ENCODE assay signal across 29 cellular contexts in the genomic region with DNA sequence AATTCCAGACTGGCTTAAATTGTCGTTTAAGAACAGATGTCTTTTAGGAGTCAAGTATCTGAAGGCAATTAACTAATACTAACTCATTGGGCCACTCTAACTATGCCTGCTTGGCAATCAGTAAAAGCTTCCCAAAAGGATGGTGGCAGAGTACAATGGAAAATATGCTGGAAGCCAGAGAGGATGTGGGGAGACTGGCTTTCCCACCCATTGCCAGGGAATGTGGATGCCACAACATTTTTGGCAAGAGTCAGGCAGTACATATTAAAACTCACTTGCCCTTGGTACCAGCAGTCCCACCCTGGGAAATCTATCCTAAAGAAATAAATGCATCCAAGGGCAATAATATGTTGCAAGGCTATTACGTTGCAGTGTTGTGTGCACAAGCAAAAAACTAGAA.
A peak's percentile ranks its signal among the peaks of the same experiment; 100 is the strongest.
DNase-seq lines count a peak whose midpoint lies in the region; ATAC-seq and TF ChIP-seq lines count a peak whose summit lies in the region.
"Had no signal": no experiment of that assay in that cellular context is flagged by ENCODE, and none has a peak within 500 bp of the region (broad histone marks: within the 10 kb centered on the region; RNA-seq: fewer than 3 reads in every experiment).

No MANE protein-coding gene starts in this region.

- H3K9me2 ChIP-seq in GM23248 (ENCODE audit: insufficient read depth): no peaks in the 10 kb centered on the region

- H3K4me1 Mint-ChIP-seq in stimulated activated effector memory CD8-positive, alpha-beta T cell treated with anti-CD3 and anti-CD28 coated beads, Interleukin-12 subunit alpha, Interleukin-12 subunit beta, amount 100 ng/mL, for 72 hours: peaks cover 7% of the 10 kb centered on the region
- H3K4me1 Mint-ChIP-seq in CD14-positive monocyte: peaks cover 2% of the 10 kb centered on the region
- H3K4me1 Mint-ChIP-seq: activated naive CD8-positive, alpha-beta T cell treated with anti-CD3 and anti-CD28 coated beads, Interleukin-2, amount 10 ng/mL, durations not matched to agents 7 days and 5 days had no signal

- H3K4me3 ChIP-seq in AG09309 (ENCODE audit: control insufficient read depth, low read depth, low read length): no peak overlapping the region
- H3K4me3 ChIP-seq in GM23248: no peak overlapping the region
- no peak overlapping the region for H3K4me3 ChIP-seq in aorta (ENCODE audit: low read length in 2 of 2)
- H3K4me3 ChIP-seq: body of pancreas, heart right ventricle, prostate gland had no signal

- WGBS in GM23248 (ENCODE audit: low coverage in 1 of 2, low lambda C conversion rate in 2 of 2, missing lambda C conversion rate in 2 of 2), 2 experiments: 44 to 46% methylated on average over 2 of the region's 2 CpGs
- 52% methylated on average over 2 of the region's 2 CpGs for WGBS in aorta, 2 donors

- no peaks in the 10 kb centered on the region for H3K79me2 ChIP-seq in GM23248 (ENCODE audit: insufficient read depth)

- H3K4me3 Mint-ChIP-seq in stimulated activated effector memory CD8-positive, alpha-beta T cell treated with anti-CD3 and anti-CD28 coated beads, Interleukin-12 subunit alpha, Interleukin-12 subunit beta, amount 100 ng/mL, for 72 hours: no peak overlapping the region
- H3K4me3 Mint-ChIP-seq in CD14-positive monocyte: no peak overlapping the region
- H3K4me3 Mint-ChIP-seq: activated naive CD8-positive, alpha-beta T cell treated with anti-CD3 and anti-CD28 coated beads, Interleukin-2, amount 10 ng/mL, durations not matched to agents 7 days and 5 days; activated T-cell treated with anti-CD3 and anti-CD28 coated beads, Interleukin-2, amount 50 U/mL, for 4 hours; dendritic cell treated with granulocyte-macrophage colony-stimulating factor and Interleukin-4, amounts not matched to agents 40 ng/mL and 50 ng/mL, for 4 days; HFFc6; naive thymus-derived CD8-positive, alpha-beta T cell; T-helper 17 cell had no signal

- intact Hi-C loops in CD14-positive monocyte (cut with micrococcal nuclease) (no loop called here), aorta (cut with DNase I) (no loop called here)

- H3K9me3 ChIP-seq in GM23248 (ENCODE audit: low read depth) (no peaks in the 10 kb centered on the region), aorta (ENCODE audit: control insufficient read depth, low read length) (no peaks in the 10 kb centered on the region)
- H3K9me3 ChIP-seq: body of pancreas, heart right ventricle, prostate gland had no signal

- H3K27me3 ChIP-seq in GM23248 (replicated peaks; ENCODE audit: insufficient read depth): peaks cover 19% of the 10 kb centered on the region
- H3K27me3 ChIP-seq in aorta (ENCODE audit: control insufficient read depth in 1 of 2, insufficient read depth in 2 of 2, low read length in 1 of 2): no peaks in the 10 kb centered on the region
- H3K27me3 ChIP-seq: body of pancreas, heart right ventricle had no signal

- TF ChIP-seq CTCF in AG09309 (IDR thresholded peaks at IDR 0.05; ENCODE audit: control insufficient read depth, insufficient read depth, low read depth, low read length, missing control alignments) (no peak), CD14-positive monocyte (IDR thresholded peaks at IDR 0.05) (no peak)

- H3K27ac ChIP-seq in GM23248 (no peak overlapping the region), aorta (ENCODE audit: low read depth in 1 of 2, low read length in 2 of 2) (no peak overlapping the region)
- H3K27ac ChIP-seq: body of pancreas, C4-2B, heart right ventricle, prostate gland had no signal

- in situ Hi-C loops in GM23248 (cut with MboI): no loop called here

- no peaks in the 10 kb centered on the region for H4K20me1 ChIP-seq in GM23248 (ENCODE audit: insufficient read depth)

- no peak overlapping the region for H3K4me2 ChIP-seq in GM23248 (ENCODE audit: unreplicated experiment)

- no peaks in the 10 kb centered on the region for H3K36me3 Mint-ChIP-seq in stimulated activated effector memory CD8-positive, alpha-beta T cell treated with anti-CD3 and anti-CD28 coated beads, Interleukin-12 subunit alpha, Interleukin-12 subunit beta, amount 100 ng/mL, for 72 hours
- no peaks in the 10 kb centered on the region for H3K36me3 Mint-ChIP-seq in CD14-positive monocyte
- H3K36me3 Mint-ChIP-seq: activated naive CD8-positive, alpha-beta T cell treated with anti-CD3 and anti-CD28 coated beads, Interleukin-2, amount 10 ng/mL, durations not matched to agents 7 days and 5 days; naive thymus-derived CD8-positive, alpha-beta T cell had no signal

- H3K9me3 Mint-ChIP-seq in stimulated activated effector memory CD8-positive, alpha-beta T cell treated with anti-CD3 and anti-CD28 coated beads, Interleukin-12 subunit alpha, Interleukin-12 subunit beta, amount 100 ng/mL, for 72 hours: no peaks in the 10 kb centered on the region
- H3K9me3 Mint-ChIP-seq in CD14-positive monocyte: peaks cover 0 to 2% (median 0%) of the 10 kb centered on the region in 7 donors
- H3K9me3 Mint-ChIP-seq: activated naive CD8-positive, alpha-beta T cell treated with anti-CD3 and anti-CD28 coated beads, Interleukin-2, amount 10 ng/mL, durations not matched to agents 7 days and 5 days; activated T-cell treated with anti-CD3 and anti-CD28 coated beads, Interleukin-2, amount 50 U/mL, for 4 hours; dendritic cell treated with granulocyte-macrophage colony-stimulating factor and Interleukin-4, amounts not matched to agents 40 ng/mL and 50 ng/mL, for 4 days; HFFc6; naive thymus-derived CD8-positive, alpha-beta T cell had no signal

- no peak for ATAC-seq in stimulated activated effector memory CD8-positive, alpha-beta T cell treated with anti-CD3 and anti-CD28 coated beads, Interleukin-12 subunit alpha, Interleukin-12 subunit beta, amount 100 ng/mL, for 72 hours
- ATAC-seq in aorta (ENCODE audit: low FRiP score): no peak
- ATAC-seq: activated T-cell treated with anti-CD3 and anti-CD28 coated beads, Interleukin-2, amount 50 U/mL, for 4 hours; body of pancreas; heart right ventricle; left ventricle myocardium superior; naive thymus-derived CD8-positive, alpha-beta T cell; T-helper 17 cell had no signal

- 0 out of 2 replicates have a peak, but pooled peaks cover 3% of the 10 kb centered on the region for H3K4me1 ChIP-seq in GM23248 (ENCODE audit: insufficient read depth)
- no peaks in the 10 kb centered on the region for H3K4me1 ChIP-seq in aorta (ENCODE audit: control insufficient read depth in 1 of 2, insufficient read depth in 2 of 2, low read length in 2 of 2)
- H3K4me1 ChIP-seq: body of pancreas, prostate gland had no signal

- no peak overlapping the region for H3K27ac Mint-ChIP-seq in stimulated activated effector memory CD8-positive, alpha-beta T cell treated with anti-CD3 and anti-CD28 coated beads, Interleukin-12 subunit alpha, Interleukin-12 subunit beta, amount 100 ng/mL, for 72 hours
- no peak overlapping the region for H3K27ac Mint-ChIP-seq in CD14-positive monocyte
- H3K27ac Mint-ChIP-seq: activated naive CD8-positive, alpha-beta T cell treated with anti-CD3 and anti-CD28 coated beads, Interleukin-2, amount 10 ng/mL, durations not matched to agents 7 days and 5 days; dendritic cell treated with granulocyte-macrophage colony-stimulating factor and Interleukin-4, amounts not matched to agents 40 ng/mL and 50 ng/mL, for 4 days; HFFc6; naive thymus-derived CD8-positive, alpha-beta T cell; T-helper 17 cell had no signal

- H3K9ac ChIP-seq in GM23248: no peak overlapping the region

- H3K36me3 ChIP-seq in GM23248 (ENCODE audit: low read depth): no peaks in the 10 kb centered on the region
- H3K36me3 ChIP-seq in aorta (ENCODE audit: control insufficient read depth in 1 of 2, insufficient read depth in 2 of 2, low read length in 1 of 2): no peaks in the 10 kb centered on the region
- H3K36me3 ChIP-seq: heart right ventricle, prostate gland had no signal

- H3F3A ChIP-seq in GM23248 (ENCODE audit: insufficient read depth): no peaks in the 10 kb centered on the region

- peaks cover 0 to 12% (median 2%) of the 10 kb centered on the region in 3 donors for H3K27me3 Mint-ChIP-seq in CD14-positive monocyte (ENCODE audit: low read depth in 3 of 3)

- peak; percentile 45 for DNase-seq in AG09309 (ENCODE audit: low read depth)
- peak; percentile 32 for DNase-seq in GM23248
- peak; percentile 61 for DNase-seq in RPMI7951 (ENCODE audit: low read depth)
- peak; percentile 94 for DNase-seq in fibroblast of gingiva (ENCODE audit: low read depth)
- DNase-seq in MV-4-11 (lab: John Stamatoyannopoulos, UW): no peak
- no peak for DNase-seq in stimulated activated effector memory CD8-positive, alpha-beta T cell treated with anti-CD3 and anti-CD28 coated beads, Interleukin-12 subunit alpha, Interleukin-12 subunit beta, amount 100 ng/mL, for 72 hours (ENCODE audit: low spot score in 2 of 2)
- no peak for DNase-seq in CD14-positive monocyte (ENCODE audit: low spot score)
- DNase-seq in aorta: no peak
- DNase-seq: activated gamma-delta T cell treated with Interleukin-2 at 50 U/mL for 16 hours; activated naive CD8-positive, alpha-beta T cell treated with anti-CD3 and anti-CD28 coated beads, Interleukin-2, amount 10 ng/mL, durations not matched to agents 7 days and 5 days; activated T-cell treated with anti-CD3 and anti-CD28 coated beads, Interleukin-2, amount 50 U/mL, for 4 hours; body of pancreas; foreskin melanocyte; heart right ventricle; HFFc6; IMR-90; left ventricle myocardium superior; naive thymus-derived CD8-positive, alpha-beta T cell; NCI-H1092; NCI-H1930; NCI-H2227 treated with DMSO at 0.1 percent for 48 hours; NCI-H82; stimulated activated CD4-positive, alpha-beta T cell treated with anti-CD3 and anti-CD28 coated beads, Interleukin-4, amount 100 ng/mL, for 24 hours; substantia nigra; T-helper 17 cell; trophoblast cell had no signal

- no peak overlapping the region for H2AFZ ChIP-seq in GM23248

Comparison
In these comparisons a context has a peak if more than half of its experiments do, and no peak if none do; other contexts are left out.
1. DNase-seq: peak in AG09309 (single experiment), GM23248 (single experiment), RPMI7951 (single experiment) and fibroblast of gingiva (single experiment); none in MV-4-11 (single experiment), stimulated activated effector memory CD8-positive, alpha-beta T cell treated with anti-CD3 and anti-CD28 coated beads, Interleukin-12 subunit alpha, Interleukin-12 subunit beta, amount 100 ng/mL, for 72 hours (0 of 2), CD14-positive monocyte (single experiment) and aorta (0 of 2).